In genomic region chr6:53645850-53646249, GRCh38 we compare ENCODE assay signal across 27 cellular contexts. TPM values are rescaled to one million over a fixed set of nuclear protein-coding genes. Genes with fewer than 3 reads are reported as not detected.
A peak's percentile ranks its signal among the peaks of the same experiment; 100 is the strongest.
DNase-seq lines count a peak whose midpoint lies in the region; ATAC-seq, FAIRE-seq and TF ChIP-seq lines count a peak whose summit lies in the region.
"Had no signal": no experiment of that assay in that cellular context is flagged by ENCODE, and none has a peak within 500 bp of the region (broad histone marks: within the 10 kb centered on the region; RNA-seq: fewer than 3 reads in every experiment).

No MANE protein-coding gene starts in this region.

- H3K4me3 Mint-ChIP-seq in effector memory CD8-positive, alpha-beta T cell, result no peak overlapping the region
- H3K4me3 Mint-ChIP-seq: H9 had no signal

- no peak overlapping the region for H2AFZ ChIP-seq in keratinocyte (ENCODE audit: control insufficient read depth, low read length)

- peaks cover 12% of the 10 kb centered on the region for H3K36me3 Mint-ChIP-seq in effector memory CD8-positive, alpha-beta T cell (ENCODE audit: insufficient read depth)

- no peak for TF ChIP-seq CTCF in keratinocyte (optimal IDR thresholded peaks at IDR 0.05 in 1 of 3, IDR thresholded peaks at IDR 0.05 in 1 of 3, conservative IDR thresholded peaks at IDR 0.05 in 1 of 3; ENCODE audit: extremely low read depth in 1 of 3, insufficient read depth in 2 of 3, low read length in 3 of 3)

- H3K36me3 ChIP-seq in keratinocyte (ENCODE audit: control insufficient read depth in 2 of 2, extremely low read depth in 1 of 2, insufficient read depth in 2 of 2, low read length in 2 of 2), result no peaks in the 10 kb centered on the region
- H3K36me3 ChIP-seq: MG63 had no signal

- no peak overlapping the region for H3K4me2 ChIP-seq in keratinocyte (ENCODE audit: control insufficient read depth, extremely low read depth, insufficient read depth, low read depth, low read length)
- H3K4me2 ChIP-seq: SK-N-SH had no signal

- H3K4me1 ChIP-seq in keratinocyte (ENCODE audit: control insufficient read depth, extremely low read depth, insufficient read depth, low read length), result peaks cover 28% of the 10 kb centered on the region

- H4K20me1 ChIP-seq in keratinocyte (ENCODE audit: control insufficient read depth, extremely low read depth, insufficient read depth, low read length), result no peaks in the 10 kb centered on the region

- H3K79me2 ChIP-seq in keratinocyte (ENCODE audit: control insufficient read depth, insufficient read depth, low read length), result no peaks in the 10 kb centered on the region

- H3K9me1 ChIP-seq in keratinocyte (ENCODE audit: control insufficient read depth, extremely low read depth, insufficient read depth, low read length), result no peaks in the 10 kb centered on the region

- H3K27ac Mint-ChIP-seq in effector memory CD8-positive, alpha-beta T cell, result peak overlapping the region; percentile 82 to 91
- H3K27ac Mint-ChIP-seq: H9 had no signal

- no peak for DNase-seq in Right ventricle myocardium inferior (ENCODE audit: missing footprints)
- no peak for DNase-seq in cardiac septum (ENCODE audit: low spot score)
- no peak for DNase-seq in effector memory CD8-positive, alpha-beta T cell
- DNase-seq in keratinocyte (ENCODE audit: low read depth, low spot score), result no peak
- DNase-seq in activated CD4-positive, CD25-positive, alpha-beta regulatory T cell treated with anti-CD3 and anti-CD28 coated beads, Interleukin-2, amount 50 U/mL, for 72 hours, result no peak
- no peak for DNase-seq in epidermal melanocyte (ENCODE audit: insufficient read length, low spot score)
- DNase-seq: AML-193, DND-41, H9, Karpas-422, MG63, NCI-H1048, NCI-H1436, NCI-H1930, NCI-H2171, NCI-H446, NCI-H748 treated with DMSO at 0.1 percent for 48 hours, OCI-M1, SHP77 treated with DMSO at 0.1 percent for 48 hours, SK-N-SH had no signal

- dilution Hi-C loops in keratinocyte (cut with MboI; ENCODE audit: extremely low pct_ligation_motif_present, low sequenced_read_pairs), result no loop called here

- no peaks in the 10 kb centered on the region for H3K9me3 Mint-ChIP-seq in effector memory CD8-positive, alpha-beta T cell
- H3K9me3 Mint-ChIP-seq: H9, IgD-negative memory B cell had no signal

- H3K9me3 ChIP-seq in keratinocyte (ENCODE audit: control insufficient read depth, low read depth, low read length), result no peaks in the 10 kb centered on the region
- H3K9me3 ChIP-seq: MG63, SK-N-SH had no signal

- H3K4me1 Mint-ChIP-seq in effector memory CD8-positive, alpha-beta T cell (ENCODE audit: low read depth in 2 of 2), result peaks cover 21 to 28% of the 10 kb centered on the region in 2 donors

- H3K27ac ChIP-seq in keratinocyte (ENCODE audit: control insufficient read depth, insufficient read depth, low read length), result no peak overlapping the region
- H3K27ac ChIP-seq: 22Rv1, C4-2B had no signal

- H3K9ac ChIP-seq in keratinocyte (ENCODE audit: control insufficient read depth, extremely low read depth, insufficient read depth, low read length), result no peak overlapping the region
- H3K9ac ChIP-seq: SK-N-SH had no signal

- H3K4me3 ChIP-seq in keratinocyte (ENCODE audit: control insufficient read depth in 2 of 3, extremely low read depth in 1 of 3, insufficient read depth in 2 of 3, low read depth in 1 of 3, low read length in 3 of 3), result no peak overlapping the region
- H3K4me3 ChIP-seq: MG63 had no signal

- intact Hi-C loops in Right ventricle myocardium inferior (cut with DNase I) (loop anchor here (2.0 kb wide), 1 partner anchor 33 kb away; no protein-coding TSS in a partner anchor), cardiac septum (cut with DNase I) (no loop called here)

- peak; percentile 36 for FAIRE-seq in keratinocyte (lab: Jason Lieb, UNC)
- FAIRE-seq: HTR-8/SVneo had no signal

- ATAC-seq in Right ventricle myocardium inferior (peak; percentile 49), GM18498 (IDR thresholded peaks at IDR 0.05; ENCODE audit: unreplicated experiment) (no peak), HG02759 (IDR thresholded peaks at IDR 0.05; ENCODE audit: unreplicated experiment) (no peak)
- ATAC-seq in effector memory CD8-positive, alpha-beta T cell (replicated peaks), result no peak

- H3K27me3 ChIP-seq in keratinocyte (ENCODE audit: control insufficient read depth, extremely low read depth, insufficient read depth, low read length), result no peaks in the 10 kb centered on the region
- H3K27me3 ChIP-seq: MG63 had no signal

- no peaks in the 10 kb centered on the region for H3K27me3 Mint-ChIP-seq in effector memory CD8-positive, alpha-beta T cell
- H3K27me3 Mint-ChIP-seq: IgD-negative memory B cell had no signal

RNA-seq across cellular contexts. Expression of gene KLHL31, which starts 19.7 kb away (rescaled TPM):
- total RNA-seq in Right ventricle myocardium inferior (324 TPM), cardiac septum (188 TPM)
- polyA plus RNA-seq in keratinocyte, result 0.08 to 0.76 TPM (median 0.42 TPM) in 3 replicates
- polyA plus RNA-seq in keratinocyte (2011; ENCODE audit: low read depth), result 1.1 TPM
- polyA plus RNA-seq in keratinocyte (2011; cell fraction: cytosol; rRNA removed), result 0.17 and 0.26 TPM in 2 replicates
- polyA plus RNA-seq in keratinocyte (2011; cell fraction: nucleus; rRNA removed), result 3.1 and 3.2 TPM in 2 replicates
- 0.19 and 2.2 TPM in 2 replicates for polyA plus RNA-seq in keratinocyte (2012; ENCODE audit: low replicate concordance)
- 0.99 to 1.1 TPM in 2 of 3 replicates, not detected in the other for polyA minus RNA-seq in keratinocyte
- not detected for polyA minus RNA-seq in keratinocyte (2011; cell fraction: cytosol; rRNA and poly(A)+ RNA removed)
- polyA minus RNA-seq in keratinocyte (2011; cell fraction: nucleus; rRNA and poly(A)+ RNA removed), result 1.3 and 3.5 TPM in 2 replicates
- total RNA-seq: G401 had no signal
- polyA plus RNA-seq: SK-N-SH had no signal
